Comparison of ENCODE assay signal across 8 cellular contexts in genomic region chr16:57600048-57600835, GRCh38. TPM values are rescaled to one million over a fixed set of nuclear protein-coding genes. Genes with fewer than 3 reads are reported as not detected.
DNase-seq lines count a peak whose midpoint lies in the region; ATAC-seq and TF ChIP-seq lines count a peak whose summit lies in the region.

No MANE protein-coding gene starts in this region.

- H3K36me3 ChIP-seq in aorta (ENCODE audit: control insufficient read depth in 1 of 2, insufficient read depth in 2 of 2, low read length in 1 of 2), result no peaks in the 10 kb centered on the region

- H3K9me3 ChIP-seq in aorta (ENCODE audit: control insufficient read depth, low read length), result peaks cover 5% of the 10 kb centered on the region

- no peaks in the 10 kb centered on the region for H3K4me1 ChIP-seq in aorta (ENCODE audit: control insufficient read depth in 1 of 2, insufficient read depth in 2 of 2, low read length in 2 of 2)

- intact Hi-C loops in dorsolateral prefrontal cortex (cut with DNase I) (loop anchor here (2.0 to 10.0 kb wide), 3 partner anchors 47 to 125 kb away; no protein-coding TSS in a partner anchor), aorta (cut with DNase I) (no loop called here)

- TF ChIP-seq CTCF in dorsolateral prefrontal cortex (IDR thresholded peaks at IDR 0.05 in 54 of 56, conservative IDR thresholded peaks at IDR 0.05 in 2 of 56; ENCODE audit: low read depth in 1 of 56, partially characterized antibody in 56 of 56), result peak; percentile 26 to 82 (median 64)

- H3K27ac ChIP-seq in dorsolateral prefrontal cortex (peak overlapping the region in 1 of 59 donors; percentile 3), aorta (ENCODE audit: low read depth in 1 of 2, low read length in 2 of 2) (no peak overlapping the region)

- WGBS in aorta, 2 donors, result 19 to 23% methylated on average over 12 of the region's 12 CpGs

- no peak overlapping the region for H3K4me3 ChIP-seq in dorsolateral prefrontal cortex
- no peak overlapping the region for H3K4me3 ChIP-seq in aorta (ENCODE audit: low read length in 2 of 2)

- ATAC-seq in HG03045 (IDR thresholded peaks at IDR 0.05; ENCODE audit: unreplicated experiment), result peak; percentile 45
- ATAC-seq in aorta (ENCODE audit: low FRiP score), result peak; percentile 66
- no peak for ATAC-seq in HG03432 (IDR thresholded peaks at IDR 0.05; ENCODE audit: unreplicated experiment)

- DNase-seq in DMS153 treated with DMSO at 0.1 percent for 48 hours (lab: John Stamatoyannopoulos, UW; ENCODE audit: unreplicated experiment) (peak; percentile 26), DMS153 (lab: John Stamatoyannopoulos, UW) (no peak), SK-N-DZ (ENCODE audit: low spot score) (peak; percentile 65), dorsolateral prefrontal cortex (peak in 5 of 10 donors; percentile 12 to 67 (median 44)), mesenteric fat pad (ENCODE audit: low spot score) (peak; percentile 90), aorta (peak in 1 of 2 donors; percentile 74)

- H3K27me3 ChIP-seq in dorsolateral prefrontal cortex (peaks cover 0 to 3% (median 0%) of the 10 kb centered on the region in 45 donors), aorta (ENCODE audit: control insufficient read depth in 1 of 2, insufficient read depth in 2 of 2, low read length in 1 of 2) (no peaks in the 10 kb centered on the region)

RNA-seq across cellular contexts. Expression of gene ADGRG1, which starts 28.2 kb away (rescaled TPM):
- 12.8 and 24.1 TPM in 2 replicates for polyA plus RNA-seq in SK-N-DZ (2014; cell fraction: cytosol; rRNA removed)
- polyA plus RNA-seq in SK-N-DZ (2014; cell fraction: nucleus; rRNA removed), result 9.8 and 13.5 TPM in 2 replicates
- total RNA-seq in dorsolateral prefrontal cortex, result 100 to 1,000 TPM in 117 of 120 experiments, 10 to 100 TPM in 3; 82.9 to 344 (median 153) TPM
- 96.3 TPM for total RNA-seq in mesenteric fat pad
- 10 to 100 TPM; 33.0 to 68.4 TPM for total RNA-seq in aorta
- 1 to 10 TPM; 1.2 to 2.1 TPM for polyA plus RNA-seq in aorta

RNA-seq across cellular contexts. Expression of gene ADGRG5, which starts 57.8 kb away (rescaled TPM):
- polyA plus RNA-seq in SK-N-DZ (2014; cell fraction: cytosol; rRNA removed), result 2.9 and 6.8 TPM in 2 replicates
- 1.8 and 2.2 TPM in 2 replicates for polyA plus RNA-seq in SK-N-DZ (2014; cell fraction: nucleus; rRNA removed)
- total RNA-seq in dorsolateral prefrontal cortex (1 to 10 TPM in 28 of 120 experiments, under 1 TPM in 86, not detected in 6; 0.17 to 2.1 (median 0.69) TPM), mesenteric fat pad (0.10 TPM), aorta (under 1 TPM; 0.26 to 0.69 TPM)
- polyA plus RNA-seq in aorta, result under 1 TPM in 1 of 2 donors, not detected in 1; 0.63 TPM

Comparison
In these comparisons a context has a peak if more than half of its experiments do, and no peak if none do; other contexts are left out.
1. intact Hi-C loops: an anchor here in dorsolateral prefrontal cortex (2.0 to 10.0 kb wide); none called in aorta.